ENCODE assay signal across 1 cellular context in genomic region chr6:134029495-134030455, GRCh38.
TF ChIP-seq lines count a peak whose summit lies in the region.

No MANE protein-coding gene starts in this region.

TF ChIP-seq in K562, 482 proteins besides CTCF, POLR2A, EP300 and RAD21 (continued from another document):
- 0 out of 2 replicates have a peak, but pooled peaks have one; percentile 14 for TF ChIP-seq ZBTB40 (IDR thresholded peaks at IDR 0.05)
- TF ChIP-seq ZBTB40 (CRISPR knock-in tag; IDR thresholded peaks at IDR 0.05), result no peak
- TF ChIP-seq XRCC3 (IDR thresholded peaks at IDR 0.05), result no peak
- TF ChIP-seq TEAD4 (IDR thresholded peaks at IDR 0.05; ENCODE audit: low read length), result peak; percentile 42
- TF ChIP-seq TEAD4 (CRISPR knock-in tag; IDR thresholded peaks at IDR 0.05; ENCODE audit: borderline replicate concordance), result no peak
- TF ChIP-seq ZBTB2 (IDR thresholded peaks at IDR 0.05), result 0 out of 2 replicates have a peak, but pooled peaks have one; percentile 42
- TF ChIP-seq ZNF316 (IDR thresholded peaks at IDR 0.05), result peak; percentile 88
